In genomic region chr10:73039635-73040034, GRCh38 we compare ENCODE assay signal across 18 cellular contexts. TPM values are rescaled to one million over a fixed set of nuclear protein-coding genes. Genes with fewer than 3 reads are reported as not detected.
A peak's percentile ranks its signal among the peaks of the same experiment; 100 is the strongest.
DNase-seq lines count a peak whose midpoint lies in the region; ATAC-seq and TF ChIP-seq lines count a peak whose summit lies in the region.
"Had no signal": no experiment of that assay in that cellular context is flagged by ENCODE, and none has a peak within 500 bp of the region (broad histone marks: within the 10 kb centered on the region; RNA-seq: fewer than 3 reads in every experiment).

No MANE protein-coding gene starts in this region.

- no peaks in the 10 kb centered on the region for H3K27me3 ChIP-seq in ACC112 (ENCODE audit: insufficient read depth, low read length)
- H3K27me3 ChIP-seq in hepatocyte: no peaks in the 10 kb centered on the region
- no peaks in the 10 kb centered on the region for H3K27me3 ChIP-seq in spleen (replicated peaks in 1 of 7)

- H2AFZ ChIP-seq in ACC112 (ENCODE audit: low read length, unreplicated experiment): no peak overlapping the region
- no peak overlapping the region for H2AFZ ChIP-seq in hepatocyte

- TF ChIP-seq POLR2A in spleen (IDR thresholded peaks at IDR 0.05): no peak

- peak; percentile 46 for DNase-seq in HS-27A (ENCODE audit: low read depth)
- no peak for DNase-seq in chondrocyte (ENCODE audit: low spot score)
- no peak for DNase-seq in hepatocyte (ENCODE audit: low spot score)
- no peak for DNase-seq in DMS53 treated with DMSO at 0.1 percent for 48 hours (lab: John Stamatoyannopoulos, UW; ENCODE audit: unreplicated experiment)
- DNase-seq in naive thymus-derived CD8-positive, alpha-beta T cell: no peak
- no peak for DNase-seq in spleen
- DNase-seq in COLO668 (lab: John Stamatoyannopoulos, UW; ENCODE audit: unreplicated experiment): no peak
- DNase-seq: ACHN; activated CD4-positive, alpha-beta T cell treated with anti-CD3 and anti-CD28 coated beads for 1 hour; activated T-cell treated with anti-CD3 and anti-CD28 coated beads, Interleukin-2, amount 50 U/mL, for 1 hour; DMS79 treated with DMSO at 0.1 percent for 48 hours; effector memory CD8-positive, alpha-beta T cell; mammary epithelial cell; NCI-H2227 treated with DMSO at 0.1 percent for 48 hours; occipital lobe; stimulated activated CD4-positive, alpha-beta T cell treated with anti-CD3 and anti-CD28 coated beads, Interleukin-15, amount 100 ng/mL, for 24 hours; SW 1271 had no signal

- peak overlapping the region; percentile 91 for H3K27ac Mint-ChIP-seq in chondrocyte (ENCODE audit: unreplicated experiment)
- H3K27ac Mint-ChIP-seq in naive thymus-derived CD8-positive, alpha-beta T cell: no peak overlapping the region
- H3K27ac Mint-ChIP-seq: effector memory CD8-positive, alpha-beta T cell had no signal

- H3K27me3 Mint-ChIP-seq in chondrocyte (ENCODE audit: low read depth): no peaks in the 10 kb centered on the region
- no peaks in the 10 kb centered on the region for H3K27me3 Mint-ChIP-seq in naive thymus-derived CD8-positive, alpha-beta T cell
- H3K27me3 Mint-ChIP-seq: effector memory CD8-positive, alpha-beta T cell had no signal

- H4K20me1 ChIP-seq in hepatocyte (ENCODE audit: insufficient read depth, poor library complexity, severe bottlenecking): no peaks in the 10 kb centered on the region

- peaks cover 10% of the 10 kb centered on the region for H3K36me3 Mint-ChIP-seq in chondrocyte (ENCODE audit: low read depth)
- H3K36me3 Mint-ChIP-seq in naive thymus-derived CD8-positive, alpha-beta T cell: peaks cover 4 to 49% (median 21%) of the 10 kb centered on the region in 3 donors

- H3K4me1 ChIP-seq in ACC112 (ENCODE audit: control insufficient read depth, insufficient read depth, low read length, unreplicated experiment): peaks cover 13% of the 10 kb centered on the region
- H3K4me1 ChIP-seq in hepatocyte (ENCODE audit: insufficient read depth): no peaks in the 10 kb centered on the region
- H3K4me1 ChIP-seq in spleen: no peaks in the 10 kb centered on the region

- TF ChIP-seq CTCF in chondrocyte (IDR thresholded peaks at IDR 0.05) (no peak), hepatocyte (IDR thresholded peaks at IDR 0.05; ENCODE audit: poor library complexity) (no peak), spleen (IDR thresholded peaks at IDR 0.05 in 8 of 11, conservative IDR thresholded peaks at IDR 0.05 in 3 of 11) (no peak)

- H3K79me2 ChIP-seq in ACC112 (ENCODE audit: control insufficient read depth, insufficient read depth, low read length, unreplicated experiment) (peaks cover 12% of the 10 kb centered on the region), hepatocyte (no peaks in the 10 kb centered on the region)

- H3K4me1 Mint-ChIP-seq in chondrocyte (ENCODE audit: low read depth): peaks cover 23% of the 10 kb centered on the region
- no peaks in the 10 kb centered on the region for H3K4me1 Mint-ChIP-seq in naive thymus-derived CD8-positive, alpha-beta T cell

- no peak for ATAC-seq in naive thymus-derived CD8-positive, alpha-beta T cell
- ATAC-seq: effector memory CD8-positive, alpha-beta T cell had no signal

- H3K9me3 Mint-ChIP-seq in chondrocyte (ENCODE audit: low read depth): no peaks in the 10 kb centered on the region
- no peaks in the 10 kb centered on the region for H3K9me3 Mint-ChIP-seq in naive thymus-derived CD8-positive, alpha-beta T cell
- H3K9me3 Mint-ChIP-seq: effector memory CD8-positive, alpha-beta T cell had no signal

- H3K36me3 ChIP-seq in ACC112 (ENCODE audit: insufficient read depth, low read length): peaks cover 12% of the 10 kb centered on the region
- H3K36me3 ChIP-seq in hepatocyte (replicated peaks; ENCODE audit: insufficient read depth, low read depth): no peaks in the 10 kb centered on the region
- peaks cover 0 to 89% (median 35%) of the 10 kb centered on the region in 6 donors for H3K36me3 ChIP-seq in spleen

- POLR2A ChIA-PET in naive thymus-derived CD8-positive, alpha-beta T cell (lab: Charles Lee): interaction anchor here (0.7 kb wide), 1 partner anchor 12 kb away, joined by 5 read pairs; no protein-coding TSS in a partner anchor

- intact Hi-C loops in spleen (cut with DNase I; ENCODE audit: low total_unique reads): no loop called here

- 82% methylated on average over 3 of the region's 3 CpGs for WGBS in hepatocyte (ENCODE audit: low lambda C conversion rate, missing lambda C conversion rate)
- WGBS in spleen, 5 donors: 84 to 89% (median 86%) methylated on average over 3 of the region's 3 CpGs

- no peak overlapping the region for H3K4me3 ChIP-seq in ACC112 (ENCODE audit: low read depth, low read length)
- no peak overlapping the region for H3K4me3 ChIP-seq in hepatocyte
- no peak overlapping the region for H3K4me3 ChIP-seq in spleen

- H3K4me3 Mint-ChIP-seq in chondrocyte (ENCODE audit: unreplicated experiment): no peak overlapping the region
- H3K4me3 Mint-ChIP-seq in naive thymus-derived CD8-positive, alpha-beta T cell: no peak overlapping the region
- H3K4me3 Mint-ChIP-seq: effector memory CD8-positive, alpha-beta T cell had no signal

- H3K9me2 ChIP-seq in hepatocyte (replicated peaks; ENCODE audit: insufficient read depth): no peaks in the 10 kb centered on the region

- H3K9me3 ChIP-seq in hepatocyte (ENCODE audit: low read depth) (no peaks in the 10 kb centered on the region), spleen (no peaks in the 10 kb centered on the region)

- no peak overlapping the region for H3K4me2 ChIP-seq in hepatocyte

- H3K27ac ChIP-seq in ACC112 (ENCODE audit: low read depth, low read length): peak overlapping the region; percentile 54
- peak overlapping the region; percentile 22 for H3K27ac ChIP-seq in hepatocyte
- H3K27ac ChIP-seq in spleen: peak overlapping the region in 1 of 8 donors; percentile 9

RNA-seq across cellular contexts. Expression of gene P4HA1, which starts 57.0 kb away (rescaled TPM):
- total RNA-seq in chondrocyte: 126 to 179 TPM (median 174 TPM) in 3 replicates
- total RNA-seq in hepatocyte: 145 TPM in 2 replicates
- polyA plus RNA-seq in hepatocyte: 140 and 149 TPM in 2 replicates
- 10 to 100 TPM; 16.0 to 16.6 TPM for total RNA-seq in naive thymus-derived CD8-positive, alpha-beta T cell
- 10 to 100 TPM; 14.2 to 17.6 (median 14.4) TPM for polyA plus RNA-seq in naive thymus-derived CD8-positive, alpha-beta T cell
- 10 to 100 TPM; 25.4 to 74.1 (median 29.3) TPM for total RNA-seq in spleen
- polyA plus RNA-seq in spleen: 1 to 10 TPM; 5.3 to 7.8 (median 7.0) TPM
